In the genomic region with DNA sequence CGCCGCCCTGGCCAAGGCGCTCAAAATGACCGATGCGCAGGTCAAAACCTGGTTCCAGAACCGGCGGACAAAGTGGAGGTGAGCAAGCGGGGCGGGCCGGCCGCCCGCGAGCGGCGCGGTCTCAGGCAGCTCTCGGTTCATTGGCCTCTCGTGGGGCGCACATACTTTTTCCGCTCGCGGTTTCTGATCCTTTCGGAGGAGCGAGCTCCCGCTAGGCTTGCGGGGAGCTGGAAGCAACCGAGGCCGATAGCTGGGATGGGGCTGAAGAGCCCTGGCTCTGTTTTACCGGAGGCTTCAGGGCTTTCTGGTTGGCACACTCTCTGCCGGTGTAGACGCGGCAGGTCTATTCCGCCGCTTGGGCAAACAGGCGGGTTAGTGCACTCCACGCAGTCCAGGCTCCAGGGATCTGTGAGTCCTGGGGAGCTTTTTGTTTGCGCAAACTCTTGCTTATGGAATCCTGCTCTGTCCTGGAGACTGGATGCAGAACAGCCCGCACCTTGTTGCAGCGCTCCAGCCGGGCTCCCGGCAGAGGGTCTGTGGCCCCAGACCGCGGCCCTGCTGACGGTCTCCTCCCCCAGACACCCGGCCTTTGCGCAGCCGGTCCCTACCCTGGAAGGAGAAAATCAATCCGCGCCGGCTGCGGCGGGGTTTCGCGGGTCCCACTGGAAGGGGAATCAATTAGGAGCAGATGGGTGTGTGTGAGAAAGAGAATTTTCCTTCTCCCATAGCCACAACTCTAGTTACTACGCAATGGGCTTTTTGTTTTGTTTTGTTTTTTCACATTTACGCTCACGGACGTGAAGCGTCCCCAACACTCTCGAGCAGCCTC, we compare ENCODE assay signal across 1 cellular context.
TF ChIP-seq lines count a peak whose summit lies in the region.

No MANE protein-coding gene starts in this region.

TF ChIP-seq in GM23338, 12 proteins besides CTCF, POLR2A, EP300 and RAD21:
- TF ChIP-seq EZH2phosphoT487 (IDR thresholded peaks at IDR 0.05; ENCODE audit: unreplicated experiment) (peak; percentile 98), STAT1 (IDR thresholded peaks at IDR 0.05; ENCODE audit: unreplicated experiment) (no peak), EZH2 (IDR thresholded peaks at IDR 0.05; ENCODE audit: low read depth, unreplicated experiment) (peak; percentile 99)
